Comparison of ENCODE assay signal across 8 cellular contexts in genomic region chr1:14968251-14968812, GRCh38.
DNase-seq lines count a peak whose midpoint lies in the region; ATAC-seq and TF ChIP-seq lines count a peak whose summit lies in the region.

No MANE protein-coding gene starts in this region.

- no peak overlapping the region for H3K4me3 ChIP-seq in AG10803 (ENCODE audit: low read length)
- H3K4me3 ChIP-seq in fibroblast of pulmonary artery (replicated peaks; ENCODE audit: low read depth, low read length): no peak overlapping the region
- no peak overlapping the region for H3K4me3 ChIP-seq in H7 (ENCODE audit: insufficient read depth, low read depth, low read length)

- no peaks in the 10 kb centered on the region for H3K27me3 ChIP-seq in H7 (ENCODE audit: control insufficient read depth, insufficient read depth, low read length)

- peak; percentile 96 for DNase-seq in AG10803 (ENCODE audit: low read depth)
- DNase-seq in fibroblast of pulmonary artery (ENCODE audit: low read depth): peak; percentile 47
- DNase-seq in non-pigmented ciliary epithelial cell (ENCODE audit: low read depth): peak; percentile 62
- DNase-seq in activated T-cell treated with anti-CD3 and anti-CD28 coated beads, Interleukin-2, amount 50 U/mL, for 48 hours: no peak
- no peak for DNase-seq in stimulated activated CD4-positive, alpha-beta T cell treated with anti-CD3 and anti-CD28 coated beads, Interleukin-15, amount 100 ng/mL, for 24 hours
- DNase-seq in H7: no peak
- no peak for DNase-seq in activated naive CD4-positive, alpha-beta T cell (lab: John Stamatoyannopoulos, UW)

- TF ChIP-seq CTCF in AG10803 (conservative IDR thresholded peaks at IDR 0.05; ENCODE audit: low read length) (no peak), fibroblast of pulmonary artery (IDR thresholded peaks at IDR 0.05; ENCODE audit: low read length, missing control alignments) (no peak)

- peak; percentile 95 for ATAC-seq in SK-N-SH treated with all-trans-retinoic acid at 6 μM for 48 hours

- H3K36me3 ChIP-seq in H7 (replicated peaks; ENCODE audit: control insufficient read depth, insufficient read depth, low read length): no peaks in the 10 kb centered on the region

TF ChIP-seq in SK-N-SH treated with all-trans-retinoic acid at 6 μM for 48 hours, 23 proteins besides CTCF, POLR2A, EP300 and RAD21:
- TF ChIP-seq TCF4 (CRISPR knock-in tag; IDR thresholded peaks at IDR 0.05; ENCODE audit: borderline replicate concordance) (peak; percentile 68; the same call in 1 of the 2 replicates), ZNF8 (CRISPR knock-in tag; IDR thresholded peaks at IDR 0.05) (no peak; the same call in 1 of the 2 replicates), TSHZ2 (CRISPR knock-in tag; IDR thresholded peaks at IDR 0.05) (no peak), CSDC2 (CRISPR knock-in tag; IDR thresholded peaks at IDR 0.05) (0 out of 2 replicates have a peak, but pooled peaks have one; percentile 12), ZNF70 (CRISPR knock-in tag; IDR thresholded peaks at IDR 0.05) (peak; percentile 90)

Comparison
In these comparisons a context has a peak if more than half of its experiments do, and no peak if none do; other contexts are left out.
1. DNase-seq: peak in AG10803 (single experiment), fibroblast of pulmonary artery (single experiment) and non-pigmented ciliary epithelial cell (single experiment); none in activated T-cell treated with anti-CD3 and anti-CD28 coated beads, Interleukin-2, amount 50 U/mL, for 48 hours (0 of 2), stimulated activated CD4-positive, alpha-beta T cell treated with anti-CD3 and anti-CD28 coated beads, Interleukin-15, amount 100 ng/mL, for 24 hours (single experiment), H7 (single experiment) and activated naive CD4-positive, alpha-beta T cell (0 of 4).